In the genomic region with DNA sequence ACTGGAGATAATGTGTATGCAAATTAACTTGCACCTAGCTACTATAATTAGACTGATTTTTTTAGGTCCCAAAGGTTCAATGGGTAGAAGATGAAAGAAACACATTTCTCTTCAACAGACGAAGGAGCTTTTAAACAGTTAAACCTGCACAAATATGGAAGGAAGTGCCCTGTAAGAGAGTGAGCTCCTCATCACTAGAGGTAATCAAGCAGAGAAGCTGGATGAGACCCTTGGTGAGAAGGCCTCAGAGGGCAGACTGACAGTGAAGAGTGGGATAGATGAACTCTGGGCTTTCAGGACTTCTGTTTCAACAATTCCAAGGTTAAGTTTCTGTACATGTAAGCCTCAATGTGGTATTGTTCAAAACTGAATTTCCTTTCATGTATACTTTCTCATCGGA, we compare ENCODE assay signal across 1 cellular context.
TF ChIP-seq lines count a peak whose summit lies in the region.

No MANE protein-coding gene starts in this region.

TF ChIP-seq in H1, 55 proteins besides CTCF, POLR2A, EP300 and RAD21:
- no peak for TF ChIP-seq POLR2AphosphoS5 (IDR thresholded peaks at IDR 0.05; ENCODE audit: low read depth, low read length)
- TF ChIP-seq KDM1A (IDR thresholded peaks at IDR 0.05; ENCODE audit: borderline replicate concordance, low read length), result 0 out of 2 replicates have a peak, but pooled peaks have one; percentile 10
